In the genomic region with DNA sequence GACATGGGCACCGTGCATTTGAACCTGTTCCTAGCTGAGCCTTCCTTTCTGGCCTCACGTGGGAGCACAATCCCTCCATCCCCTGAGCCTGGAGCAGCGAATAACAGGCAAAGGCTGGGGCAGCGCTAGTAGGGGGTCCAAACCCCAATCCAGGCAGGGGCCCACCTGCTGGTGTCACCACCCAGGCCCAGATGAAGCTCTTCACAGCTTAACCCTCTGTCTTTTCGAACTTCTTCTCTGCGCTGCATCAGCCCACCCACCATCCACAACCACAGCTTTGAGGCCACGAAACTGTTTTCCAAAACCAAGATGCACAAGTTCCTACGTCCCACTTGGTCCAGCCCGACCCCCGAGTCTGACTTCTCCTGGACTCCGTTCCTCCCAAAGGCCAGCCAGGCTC, we compare ENCODE assay signal across 35 cellular contexts. TPM values are rescaled to one million over a fixed set of nuclear protein-coding genes. Genes with fewer than 3 reads are reported as not detected.
"Had no signal": no experiment of that assay in that cellular context is flagged by ENCODE, and none has a peak within 500 bp of the region (broad histone marks: within the 10 kb centered on the region; RNA-seq: fewer than 3 reads in every experiment).

No MANE protein-coding gene starts in this region.

- H3K9me3 ChIP-seq: Peyer's patch, SJCRH30 had no signal

- H3K4me1 ChIP-seq: Peyer's patch, SJCRH30 had no signal

- H3K27me3 ChIP-seq: Peyer's patch, SJCRH30 had no signal

- H3K4me3 ChIP-seq: Peyer's patch, SJCRH30, SK-N-MC had no signal

- H3K36me3 ChIP-seq: Peyer's patch, SJCRH30 had no signal

- H3K27ac ChIP-seq: Peyer's patch, SJCRH30, SK-N-MC, WERI-Rb-1 had no signal

- ATAC-seq: activated CD8-positive, alpha-beta memory T cell treated with anti-CD3 and anti-CD28 coated beads, Interleukin-2, amount 10 ng/mL, durations not matched to agents 7 days and 5 days; activated naive CD8-positive, alpha-beta T cell treated with anti-CD3 and anti-CD28 coated beads, Interleukin-2, amount 50 U/mL, for 24 hours; PC-3 had no signal

- DNase-seq: activated CD4-positive, alpha-beta memory T cell treated with anti-CD3 and anti-CD28 coated beads, Interleukin-2, amount 10 ng/mL, durations not matched to agents 7 days and 5 days; activated CD4-positive, alpha-beta T cell treated with anti-CD3 and anti-CD28 coated beads for 1 hour; activated CD4-positive, alpha-beta T cell treated with anti-CD3 and anti-CD28 coated beads for 48 hours; activated CD4-positive, CD25-positive, alpha-beta regulatory T cell; activated CD8-positive, alpha-beta memory T cell treated with anti-CD3 and anti-CD28 coated beads for 24 hours; activated CD8-positive, alpha-beta memory T cell treated with anti-CD3 and anti-CD28 coated beads, Interleukin-2, amount 10 ng/mL, durations not matched to agents 7 days and 5 days; activated naive CD4-positive, alpha-beta T cell treated with anti-CD3 and anti-CD28 coated beads, Interleukin-2, amount 10 ng/mL, durations not matched to agents 7 days and 5 days; activated naive CD8-positive, alpha-beta T cell treated with anti-CD3 and anti-CD28 coated beads, Interleukin-2, amount 50 U/mL, for 24 hours; activated T-cell treated with anti-CD3 and anti-CD28 coated beads, Interleukin-2, amount 50 U/mL, for 24 hours; anterior cingulate cortex; central memory CD4-positive, alpha-beta T cell; KG1; MM.1S; MV-4-11; NCI-H1092; NCI-H146; NCI-H187; NCI-H2029 treated with DMSO at 0.1 percent for 48 hours; NCI-H2107; NCI-H2171; NCI-H510A; NCI-H526; NCI-H748 treated with DMSO at 0.1 percent for 48 hours; NK-92 treated with Interleukin-12 subunit alpha and Interleukin-12 subunit beta, amount 100 ng/mL, for 24 hours; PC-3; RPMI8226; SJCRH30; T1000; WERI-Rb-1 had no signal

RNA-seq across cellular contexts. Expression of gene KCNC1, which starts 11.5 kb away (rescaled TPM):
- total RNA-seq: activated CD4-positive, alpha-beta memory T cell treated with anti-CD3 and anti-CD28 coated beads, Interleukin-2, amount 10 ng/mL, durations not matched to agents 7 days and 5 days; activated CD8-positive, alpha-beta memory T cell treated with anti-CD3 and anti-CD28 coated beads, Interleukin-2, amount 10 ng/mL, durations not matched to agents 7 days and 5 days; activated T-helper 2 cell treated with anti-CD3 and anti-CD28 coated beads, Interferon-gamma antibody, Interleukin-2, Interleukin-4, amounts not matched to agents 10 μg/mL and 5 μg/mL and 100 μg/mL, durations not matched to agents 14 hours and 24 hours and 36 hours; bronchial epithelial cell; PC-3; T-helper 1 cell treated with Interleukin-12 subunit alpha and Interleukin-12 subunit beta and Interleukin-4 antibody, amounts not matched to agents 30 ng/mL and 1 ng/mL, for 36 hours; T-helper 2 cell treated with Interferon-gamma antibody and Interleukin-4, amounts not matched to agents 100 ng/mL and 5 ng/mL, for 36 hours had no signal

RNA-seq across cellular contexts. Expression of gene MYOD1, which starts 26.7 kb away (rescaled TPM):
- total RNA-seq: activated CD4-positive, alpha-beta memory T cell treated with anti-CD3 and anti-CD28 coated beads, Interleukin-2, amount 10 ng/mL, durations not matched to agents 7 days and 5 days; activated CD8-positive, alpha-beta memory T cell treated with anti-CD3 and anti-CD28 coated beads, Interleukin-2, amount 10 ng/mL, durations not matched to agents 7 days and 5 days; activated T-helper 2 cell treated with anti-CD3 and anti-CD28 coated beads, Interferon-gamma antibody, Interleukin-2, Interleukin-4, amounts not matched to agents 10 μg/mL and 5 μg/mL and 100 μg/mL, durations not matched to agents 14 hours and 24 hours and 36 hours; bronchial epithelial cell; PC-3; Peyer's patch; T-helper 1 cell treated with Interleukin-12 subunit alpha and Interleukin-12 subunit beta and Interleukin-4 antibody, amounts not matched to agents 30 ng/mL and 1 ng/mL, for 36 hours; T-helper 2 cell treated with Interferon-gamma antibody and Interleukin-4, amounts not matched to agents 100 ng/mL and 5 ng/mL, for 36 hours had no signal
